Comparison of ENCODE assay signal across 13 cellular contexts in the genomic region with DNA sequence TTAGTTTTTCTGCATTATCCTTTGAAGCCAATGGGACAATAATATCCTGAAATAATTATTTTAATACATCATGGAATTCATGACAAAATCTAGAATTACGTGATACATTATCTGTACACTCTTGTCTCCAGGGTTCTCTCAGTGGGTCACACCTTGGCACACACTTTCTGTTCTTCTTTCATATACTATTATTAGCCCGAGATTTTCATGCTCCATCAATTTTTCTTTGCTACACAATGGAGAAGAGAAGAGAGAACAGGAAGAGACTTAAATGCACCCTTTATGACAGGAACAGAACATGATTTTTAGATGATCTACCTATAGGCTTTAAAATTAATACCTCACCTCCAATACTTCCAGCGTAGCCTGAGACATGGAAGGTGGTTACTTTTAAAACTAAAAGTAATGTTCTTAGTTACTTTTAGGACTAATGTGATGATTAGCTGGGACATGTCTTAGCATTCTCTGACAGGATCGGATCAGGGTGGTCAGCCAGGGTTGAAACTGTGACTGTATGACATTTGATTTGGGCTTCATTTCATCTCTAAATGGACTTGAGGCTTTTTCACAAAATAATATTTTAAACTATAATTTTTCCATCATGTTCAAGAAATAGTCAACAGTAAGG.
A peak's percentile ranks its signal among the peaks of the same experiment; 100 is the strongest.
DNase-seq lines count a peak whose midpoint lies in the region; ATAC-seq lines count a peak whose summit lies in the region.
"Had no signal": no experiment of that assay in that cellular context is flagged by ENCODE, and none has a peak within 500 bp of the region (broad histone marks: within the 10 kb centered on the region; RNA-seq: fewer than 3 reads in every experiment).

No MANE protein-coding gene starts in this region.

- no peaks in the 10 kb centered on the region for H3K36me3 Mint-ChIP-seq in T-helper 2 cell treated with Interferon-gamma antibody and Interleukin-4, amounts not matched to agents 5 μg/mL and 100 μg/mL, for 36 hours (ENCODE audit: low read depth)
- no peaks in the 10 kb centered on the region for H3K36me3 Mint-ChIP-seq in activated naive CD4-positive, alpha-beta T cell treated with anti-CD3 and anti-CD28 coated beads for 36 hours (ENCODE audit: low read depth)

- peaks cover 10% of the 10 kb centered on the region for H3K27me3 Mint-ChIP-seq in T-helper 2 cell treated with Interferon-gamma antibody and Interleukin-4, amounts not matched to agents 5 μg/mL and 100 μg/mL, for 36 hours (ENCODE audit: low read depth)
- peaks cover 6% of the 10 kb centered on the region for H3K27me3 Mint-ChIP-seq in activated naive CD4-positive, alpha-beta T cell treated with anti-CD3 and anti-CD28 coated beads for 36 hours (ENCODE audit: low read depth)
- H3K27me3 Mint-ChIP-seq: dendritic cell treated with granulocyte-macrophage colony-stimulating factor and Interleukin-4, amounts not matched to agents 40 ng/mL and 50 ng/mL, for 4 days had no signal

- no peak overlapping the region for H3K27ac Mint-ChIP-seq in T-helper 2 cell treated with Interferon-gamma antibody and Interleukin-4, amounts not matched to agents 5 μg/mL and 100 μg/mL, for 36 hours
- H3K27ac Mint-ChIP-seq in activated naive CD4-positive, alpha-beta T cell treated with anti-CD3 and anti-CD28 coated beads for 36 hours = no peak overlapping the region
- H3K27ac Mint-ChIP-seq: dendritic cell treated with granulocyte-macrophage colony-stimulating factor and Interleukin-4, amounts not matched to agents 40 ng/mL and 50 ng/mL, for 4 days had no signal

- H3K9me3 Mint-ChIP-seq in T-helper 2 cell treated with Interferon-gamma antibody and Interleukin-4, amounts not matched to agents 5 μg/mL and 100 μg/mL, for 36 hours = no peaks in the 10 kb centered on the region
- no peaks in the 10 kb centered on the region for H3K9me3 Mint-ChIP-seq in activated naive CD4-positive, alpha-beta T cell treated with anti-CD3 and anti-CD28 coated beads for 36 hours
- H3K9me3 Mint-ChIP-seq: dendritic cell treated with granulocyte-macrophage colony-stimulating factor and Interleukin-4, amounts not matched to agents 40 ng/mL and 50 ng/mL, for 4 days had no signal

- no peak overlapping the region for H3K4me3 Mint-ChIP-seq in T-helper 2 cell treated with Interferon-gamma antibody and Interleukin-4, amounts not matched to agents 5 μg/mL and 100 μg/mL, for 36 hours
- no peak overlapping the region for H3K4me3 Mint-ChIP-seq in activated naive CD4-positive, alpha-beta T cell treated with anti-CD3 and anti-CD28 coated beads for 36 hours
- H3K4me3 Mint-ChIP-seq: dendritic cell treated with granulocyte-macrophage colony-stimulating factor and Interleukin-4, amounts not matched to agents 40 ng/mL and 50 ng/mL, for 4 days had no signal

- intact Hi-C loops in activated naive CD4-positive, alpha-beta T cell treated with anti-CD3 and anti-CD28 coated beads for 36 hours (cut with micrococcal nuclease) = no loop called here

- H3K4me1 Mint-ChIP-seq in T-helper 2 cell treated with Interferon-gamma antibody and Interleukin-4, amounts not matched to agents 5 μg/mL and 100 μg/mL, for 36 hours (ENCODE audit: low read depth) = peaks cover 1% of the 10 kb centered on the region
- no peaks in the 10 kb centered on the region for H3K4me1 Mint-ChIP-seq in activated naive CD4-positive, alpha-beta T cell treated with anti-CD3 and anti-CD28 coated beads for 36 hours (ENCODE audit: low read depth)

- CTCF ChIA-PET in activated naive CD4-positive, alpha-beta T cell treated with anti-CD3 and anti-CD28 coated beads for 36 hours (lab: Charles Lee) = interaction anchor here (0.6 kb wide), 1 partner anchor 239 kb away, joined by 3 read pairs; no protein-coding TSS in a partner anchor

- DNase-seq in T-helper 2 cell treated with Interferon-gamma antibody and Interleukin-4, amounts not matched to agents 5 μg/mL and 100 μg/mL, for 36 hours (ENCODE audit: low spot score) = no peak
- no peak for DNase-seq in activated naive CD4-positive, alpha-beta T cell treated with anti-CD3 and anti-CD28 coated beads for 36 hours
- DNase-seq in cerebellar nuclear complex (lab: John Stamatoyannopoulos, UW) = no peak
- DNase-seq in SIG-M5 (lab: John Stamatoyannopoulos, UW) = no peak
- DNase-seq: DND-41; glutamatergic neuron; NCI-H226; stimulated activated CD4-positive, alpha-beta T cell treated with anti-CD3 and anti-CD28 coated beads, Interleukin-15, amount 100 ng/mL, for 24 hours had no signal

- ATAC-seq in GM18867 (IDR thresholded peaks at IDR 0.05; ENCODE audit: unreplicated experiment) (peak; percentile 89), GM21528 (IDR thresholded peaks at IDR 0.05; ENCODE audit: low FRiP score, unreplicated experiment) (peak; percentile 90), HG03139 (IDR thresholded peaks at IDR 0.05; ENCODE audit: unreplicated experiment) (peak; percentile 92), esophagus mucosa (peak; percentile 53)
